In the genomic region with DNA sequence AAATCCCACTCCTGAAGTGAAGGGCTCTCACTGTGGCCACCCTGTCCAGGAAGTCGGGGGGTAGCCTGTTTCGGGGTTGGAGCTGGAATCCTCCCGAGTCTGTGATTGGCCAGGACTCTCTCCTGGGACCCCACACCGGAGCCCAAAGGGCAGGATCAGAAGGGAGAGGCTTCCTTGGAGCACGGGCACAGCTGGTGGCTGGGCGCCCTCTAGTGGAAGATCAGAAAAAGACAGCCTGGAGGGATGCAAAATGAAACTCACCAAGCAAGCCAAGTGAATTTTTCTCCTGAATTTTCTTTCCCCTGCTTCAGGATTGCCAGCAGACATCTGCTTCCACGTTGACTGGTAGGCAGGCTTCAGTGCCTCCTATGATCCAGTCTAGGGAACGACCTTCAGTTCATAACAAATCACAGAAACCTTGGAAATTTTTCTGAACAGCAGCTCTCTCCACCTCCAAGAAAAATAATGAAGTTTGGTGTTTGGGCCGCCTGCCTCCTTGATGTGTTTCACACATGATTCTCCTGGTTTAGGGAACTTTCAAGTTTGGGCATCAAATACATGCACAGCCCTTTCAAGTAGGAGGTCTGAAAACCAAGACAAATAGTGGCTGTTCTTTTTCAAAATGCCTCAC, we compare ENCODE assay signal across 7 cellular contexts.
DNase-seq lines count a peak whose midpoint lies in the region; ATAC-seq, FAIRE-seq and TF ChIP-seq lines count a peak whose summit lies in the region.

No MANE protein-coding gene starts in this region.

- no TSS peak for BruUV-seq in K562 (replicated peaks; lab: Mats Ljungman, UMichigan)

- 0% methylated on average over 9 of the region's 9 CpGs for WGBS in K562 (ENCODE audit: insufficient coverage, low coverage, missing lambda C conversion rate)

- POLR2A ChIA-PET in K562 (lab: Yijun Ruan, JAX): interaction anchor here (0.6 to 0.7 kb wide), 2 partner anchors 316 to 1120 kb away, joined by 3 read pairs; no protein-coding TSS in a partner anchor

- no peak overlapping the region for H2AFZ ChIP-seq in K562 (ENCODE audit: low read depth, low read length)

- CTCF ChIA-PET in K562 (lab: Yijun Ruan, JAX; ENCODE audit: low intra/inter-chr PET ratio): interaction anchor here (0.7 kb wide), 1 partner anchor 1250 kb away, joined by 4 read pairs; no protein-coding TSS in a partner anchor

- no peaks in the 10 kb centered on the region for H3K36me3 ChIP-seq in K562 (ENCODE audit: control insufficient read depth, insufficient read depth, low read length)

- H3K4me2 ChIP-seq in K562 (ENCODE audit: insufficient read depth, low read length): no peak overlapping the region

- TF ChIP-seq CTCF in GM12873 (IDR thresholded peaks at IDR 0.05; ENCODE audit: insufficient read depth, low read depth, low read length, missing control alignments): peak; percentile 96
- peak; percentile 76 to 89 (median 87) for TF ChIP-seq CTCF in K562 (IDR thresholded peaks at IDR 0.05 in 2 of 3, conservative IDR thresholded peaks at IDR 0.05 in 1 of 3; ENCODE audit: insufficient read depth in 2 of 3, low read depth in 1 of 3, low read length in 3 of 3)

- no peaks in the 10 kb centered on the region for H3K9me3 ChIP-seq in K562 (replicated peaks; ENCODE audit: control insufficient read depth, insufficient read depth, low read depth, low read length)

- FAIRE-seq in K562 (lab: Jason Lieb, UNC): peak; percentile 80

- TF ChIP-seq EP300 in K562 (IDR thresholded peaks at IDR 0.05; ENCODE audit: low read length): no peak

- peaks cover 3% of the 10 kb centered on the region; the same call in 1 of the 2 replicates for H4K20me1 ChIP-seq in K562 (replicated peaks; ENCODE audit: control insufficient read depth, insufficient read depth, low read length)

- H3K79me2 ChIP-seq in K562 (ENCODE audit: control insufficient read depth, insufficient read depth, low read length): no peaks in the 10 kb centered on the region

- intact Hi-C loops in K562 (cut with micrococcal nuclease): loop anchor here (10.0 kb wide), 3 partner anchors 131 to 1251 kb away; no protein-coding TSS in a partner anchor

- DNase-seq in NCI-H1092 treated with DMSO at 0.1 percent for 48 hours (lab: John Stamatoyannopoulos, UW) (peak; percentile 19), T-helper 22 cell (ENCODE audit: low read depth) (peak; percentile 7), K562 (ENCODE audit: extremely low read depth in 1 of 4, low spot score in 3 of 4) (peak; percentile 65 to 76 (median 68)), iPS-NIHi11 (ENCODE audit: low spot score) (peak; percentile 83)
- peak; percentile 17 to 51 for DNase-seq in stimulated activated CD4-positive, alpha-beta T cell treated with anti-CD3 and anti-CD28 coated beads, Interleukin-12 subunit alpha, Interleukin-12 subunit beta, amount 100 ng/mL, for 24 hours (ENCODE audit: low read depth in 2 of 2)

- peak; percentile 65 to 78 for TF ChIP-seq RAD21 in K562 (CRISPR knock-in tag; conservative IDR thresholded peaks at IDR 0.05 in 1 of 2, IDR thresholded peaks at IDR 0.05 in 1 of 2)

- H3K27ac ChIP-seq in K562 (ENCODE audit: extremely low read depth, low read depth, low read length): no peak overlapping the region

- no peaks in the 10 kb centered on the region for H3K4me1 ChIP-seq in K562 (replicated peaks in 1 of 2; ENCODE audit: control insufficient read depth in 2 of 2, insufficient read depth in 2 of 2, low read length in 2 of 2)

- in situ Hi-C loops in K562 (cut with MboI): loop anchor here (10.0 kb wide), 2 partner anchors 671 to 1251 kb away; no protein-coding TSS in a partner anchor

- no peak overlapping the region for H3K4me3 ChIP-seq in K562

- no peak overlapping the region for H3K9ac ChIP-seq in K562 (ENCODE audit: insufficient read depth in 1 of 2, low read depth in 2 of 2, low read length in 2 of 2)

- no peak for TF ChIP-seq POLR2A in K562 (conservative IDR thresholded peaks at IDR 0.05)

- ATAC-seq in K562 (peak; percentile 82), GM19395 (IDR thresholded peaks at IDR 0.05; ENCODE audit: unreplicated experiment) (no peak)

- H3K27me3 ChIP-seq in K562 (ENCODE audit: control insufficient read depth in 2 of 2, insufficient read depth in 2 of 2, low read length in 2 of 2): peaks cover 25 to 55% of the 10 kb centered on the region in 2 experiments

- H3K9me1 ChIP-seq in K562 (ENCODE audit: control insufficient read depth, insufficient read depth, low read length): peaks cover 3% of the 10 kb centered on the region

TF ChIP-seq in K562, 482 proteins besides CTCF, POLR2A, EP300 and RAD21:
- no peak for TF ChIP-seq CBX5 (IDR thresholded peaks at IDR 0.05; ENCODE audit: borderline replicate concordance, low read depth)
- TF ChIP-seq ZNF324 (CRISPR knock-in tag; IDR thresholded peaks at IDR 0.05): no peak
- no peak for TF ChIP-seq STAT5B (CRISPR knock-in tag; IDR thresholded peaks at IDR 0.05)
- peak; percentile 60; the same call in 1 of the 2 replicates for TF ChIP-seq TFAP4 (CRISPR knock-in tag; IDR thresholded peaks at IDR 0.05; ENCODE audit: borderline replicate concordance)
- TF ChIP-seq BRD9 (IDR thresholded peaks at IDR 0.05; ENCODE audit: low read depth, partially characterized antibody): no peak
- 0 out of 2 replicates have a peak, but pooled peaks have one; percentile 23 for TF ChIP-seq JUND (IDR thresholded peaks at IDR 0.05; ENCODE audit: borderline replicate concordance, low read depth, low read length)
- TF ChIP-seq JUND (tag; IDR thresholded peaks at IDR 0.05; ENCODE audit: borderline replicate concordance, low read depth, low read length): no peak
- peak; percentile 72 for TF ChIP-seq SMC3 (conservative IDR thresholded peaks at IDR 0.05; ENCODE audit: insufficient read depth, low read depth, low read length)
- TF ChIP-seq, protein P1, sequence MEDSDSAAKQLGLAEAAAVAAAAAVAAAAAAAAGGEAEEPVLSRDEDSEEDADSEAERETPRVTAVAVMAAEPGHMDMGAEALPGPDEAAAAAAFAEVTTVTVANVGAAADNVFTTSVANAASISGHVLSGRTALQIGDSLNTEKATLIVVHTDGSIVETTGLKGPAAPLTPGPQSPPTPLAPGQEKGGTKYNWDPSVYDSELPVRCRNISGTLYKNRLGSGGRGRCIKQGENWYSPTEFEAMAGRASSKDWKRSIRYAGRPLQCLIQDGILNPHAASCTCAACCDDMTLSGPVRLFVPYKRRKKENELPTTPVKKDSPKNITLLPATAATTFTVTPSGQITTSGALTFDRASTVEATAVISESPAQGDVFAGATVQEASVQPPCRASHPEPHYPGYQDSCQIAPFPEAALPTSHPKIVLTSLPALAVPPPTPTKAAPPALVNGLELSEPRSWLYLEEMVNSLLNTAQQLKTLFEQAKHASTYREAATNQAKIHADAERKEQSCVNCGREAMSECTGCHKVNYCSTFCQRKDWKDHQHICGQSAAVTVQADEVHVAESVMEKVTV (CRISPR knock-in tag; IDR thresholded peaks at IDR 0.05): peak; percentile 30; the same call in 1 of the 2 replicates

Comparison
In these comparisons a context has a peak if more than half of its experiments do, and no peak if none do; other contexts are left out.
1. DNase-seq: peak in every context shown above with its lines; median percentile 83 in iPS-NIHi11; 68 in K562; 34 in stimulated activated CD4-positive, alpha-beta T cell treated with anti-CD3 and anti-CD28 coated beads, Interleukin-12 subunit alpha, Interleukin-12 subunit beta, amount 100 ng/mL, for 24 hours; 19 in NCI-H1092 treated with DMSO at 0.1 percent for 48 hours; 7 in T-helper 22 cell.